ENCODE assay signal across 8 cellular contexts in the genomic region with DNA sequence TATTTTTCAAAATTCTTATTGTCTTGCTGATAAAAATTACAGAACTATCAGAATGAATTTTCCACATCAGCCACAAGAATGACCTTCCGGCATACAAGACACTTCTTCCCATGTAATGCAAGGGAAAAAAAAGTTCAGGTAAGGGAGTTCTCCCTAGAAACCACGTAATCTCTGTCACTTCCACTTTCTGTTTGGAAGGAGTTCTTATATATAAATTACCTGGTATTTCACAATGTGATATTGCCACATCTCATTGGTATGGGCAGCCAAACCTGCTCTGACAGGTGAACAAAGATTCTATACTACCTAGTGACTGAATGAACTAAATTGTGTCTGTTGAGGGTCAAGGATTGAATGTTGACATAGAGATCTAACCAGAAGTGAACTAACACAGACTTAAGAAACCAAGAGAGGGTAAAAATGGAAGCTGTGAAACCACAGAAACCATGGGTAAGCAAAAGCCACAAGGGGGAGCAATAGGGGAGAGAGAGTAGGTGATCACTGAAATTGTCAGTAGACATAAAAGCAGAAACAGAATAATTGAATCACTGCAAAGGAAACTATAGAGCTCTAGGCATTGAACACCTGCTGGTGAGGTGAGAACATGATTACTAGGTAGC.
A peak's percentile ranks its signal among the peaks of the same experiment; 100 is the strongest.
DNase-seq lines count a peak whose midpoint lies in the region; ATAC-seq and TF ChIP-seq lines count a peak whose summit lies in the region.

No MANE protein-coding gene starts in this region.

- ATAC-seq in GM21515 (IDR thresholded peaks at IDR 0.05; ENCODE audit: unreplicated experiment) (peak; percentile 64), HG03575 (IDR thresholded peaks at IDR 0.05; ENCODE audit: extremely low read depth, insufficient number of reproducible peaks, low FRiP score, unreplicated experiment) (peak; percentile 99)

- peak; percentile 33 for TF ChIP-seq CTCF in GM12864 (IDR thresholded peaks at IDR 0.05; ENCODE audit: low read depth, low read length, missing control alignments)

- H3K4me3 ChIP-seq in GM12864 (ENCODE audit: low read depth, low read length), result no peak overlapping the region; the same call in 1 of the 2 replicates

- DNase-seq in GM12864 (ENCODE audit: low read depth) (no peak), astrocyte of the hippocampus (ENCODE audit: low read depth, low spot score) (peak; percentile 5), NCI-H2196 (lab: John Stamatoyannopoulos, UW; ENCODE audit: unreplicated experiment) (no peak), NCI-H146 (lab: John Stamatoyannopoulos, UW) (no peak), dedifferentiated amniotic fluid mesenchymal stem cell (ENCODE audit: extremely low spot score) (no peak), mesenteric fat pad (ENCODE audit: low spot score) (no peak)
